ENCODE assay signal across 10 cellular contexts in the genomic region with DNA sequence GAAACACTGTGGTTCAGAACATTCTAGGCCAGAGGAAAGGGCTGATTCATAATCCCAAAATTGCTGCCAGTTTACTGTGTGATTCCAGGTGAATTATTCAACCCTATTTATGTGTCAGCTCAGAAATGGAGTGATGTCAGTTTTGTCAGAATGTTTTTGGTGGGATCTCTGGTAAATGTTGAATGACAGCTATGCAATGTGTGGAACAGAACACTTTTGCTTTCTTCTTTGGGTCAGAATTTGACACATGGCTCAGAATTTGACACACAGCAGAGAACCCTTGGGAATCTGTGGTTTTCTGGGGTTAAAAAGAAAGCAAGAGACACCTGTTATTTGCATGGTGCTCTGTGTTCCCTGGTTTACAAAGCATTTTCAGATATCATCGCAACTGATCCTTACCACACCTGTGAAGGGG. TPM values are rescaled to one million over a fixed set of nuclear protein-coding genes. Genes with fewer than 3 reads are reported as not detected.
DNase-seq lines count a peak whose midpoint lies in the region; ATAC-seq and TF ChIP-seq lines count a peak whose summit lies in the region.
"Had no signal": no experiment of that assay in that cellular context is flagged by ENCODE, and none has a peak within 500 bp of the region (broad histone marks: within the 10 kb centered on the region; RNA-seq: fewer than 3 reads in every experiment).

No MANE protein-coding gene starts in this region.

- H3K4me3 ChIP-seq in breast epithelium (no peak overlapping the region), choroid plexus epithelial cell (ENCODE audit: low read depth, low read length) (no peak overlapping the region)

- DNase-seq in breast epithelium (ENCODE audit: low spot score in 2 of 2) (no peak), MCF 10A (ENCODE audit: unreplicated experiment) (no peak), choroid plexus epithelial cell (ENCODE audit: low read depth) (peak; percentile 16), type B pancreatic cell (ENCODE audit: extremely low spot score, unreplicated experiment) (no peak), sciatic nerve (ENCODE audit: low spot score) (no peak), NCI-H1048 (lab: John Stamatoyannopoulos, UW) (no peak)
- DNase-seq in stimulated activated naive CD8-positive, alpha-beta T cell treated with anti-CD3 and anti-CD28 coated beads, Interleukin-15, Interleukin-2, amounts not matched to agents 100 U/mL and 50 U/mL, for 24 hours: no peak
- DNase-seq: activated CD4-positive, alpha-beta T cell treated with anti-CD3 and anti-CD28 coated beads for 48 hours; foreskin melanocyte had no signal

- TF ChIP-seq CTCF in breast epithelium (IDR thresholded peaks at IDR 0.05) (no peak), MCF 10A (IDR thresholded peaks at IDR 0.05; ENCODE audit: unreplicated experiment) (no peak), choroid plexus epithelial cell (conservative IDR thresholded peaks at IDR 0.05; ENCODE audit: low read depth, low read length) (no peak), type B pancreatic cell (conservative IDR thresholded peaks at IDR 0.05) (no peak)

- H3K27me3 Mint-ChIP-seq in MCF 10A (ENCODE audit: insufficient read depth, unreplicated experiment) (no peaks in the 10 kb centered on the region), type B pancreatic cell (no peaks in the 10 kb centered on the region)

- no peaks in the 10 kb centered on the region for H3K9me3 ChIP-seq in breast epithelium

- ATAC-seq in HG03432 (IDR thresholded peaks at IDR 0.05; ENCODE audit: unreplicated experiment) (peak; percentile 48), sciatic nerve (no peak)
- no peak for ATAC-seq in stimulated activated naive CD8-positive, alpha-beta T cell treated with anti-CD3 and anti-CD28 coated beads, Interleukin-15, Interleukin-2, amounts not matched to agents 100 U/mL and 50 U/mL, for 24 hours

- POLR2A ChIA-PET in MCF 10A (lab: Yijun Ruan, JAX): interaction anchor here (1.5 kb wide), 1 partner anchor 18 kb away, joined by 3 read pairs; no protein-coding TSS in a partner anchor

- TF ChIP-seq POLR2A in breast epithelium (IDR thresholded peaks at IDR 0.05): no peak

- intact Hi-C loops in breast epithelium (cut with DNase I; ENCODE audit: low total_unique reads): no loop called here
- intact Hi-C loops in MCF 10A (cut with micrococcal nuclease): no loop called here
- intact Hi-C loops in sciatic nerve (cut with DNase I): no loop called here

- no peak overlapping the region for H3K27ac Mint-ChIP-seq in MCF 10A (ENCODE audit: low read depth, unreplicated experiment)
- peak overlapping the region; percentile 85 for H3K27ac Mint-ChIP-seq in type B pancreatic cell

- H3K36me3 ChIP-seq in breast epithelium: no peaks in the 10 kb centered on the region

- H3K9me3 Mint-ChIP-seq in MCF 10A (ENCODE audit: unreplicated experiment) (no peaks in the 10 kb centered on the region), type B pancreatic cell (no peaks in the 10 kb centered on the region)

- peaks cover 19% of the 10 kb centered on the region for H3K36me3 Mint-ChIP-seq in MCF 10A (ENCODE audit: insufficient read depth, unreplicated experiment)
- H3K36me3 Mint-ChIP-seq in type B pancreatic cell: peaks cover 5% of the 10 kb centered on the region

- peaks cover 22% of the 10 kb centered on the region for H3K4me1 Mint-ChIP-seq in MCF 10A (ENCODE audit: insufficient read depth, unreplicated experiment)
- peaks cover 29% of the 10 kb centered on the region for H3K4me1 Mint-ChIP-seq in type B pancreatic cell (ENCODE audit: unreplicated experiment)

- CTCF ChIA-PET in MCF 10A (lab: Yijun Ruan, JAX): interaction anchor here (0.6 kb wide), 1 partner anchor 97 kb away, joined by 3 read pairs; no protein-coding TSS in a partner anchor

- H3K4me3 Mint-ChIP-seq in MCF 10A (ENCODE audit: unreplicated experiment) (no peak overlapping the region), type B pancreatic cell (peak overlapping the region; percentile 88)

- H3K4me1 ChIP-seq in breast epithelium: peaks cover 0 to 5% of the 10 kb centered on the region in 2 donors

- peak overlapping the region; percentile 93 to 97 for H3K27ac ChIP-seq in breast epithelium

- no TSS peak for BruUV-seq in MCF 10A (replicated peaks; lab: Mats Ljungman, UMichigan)

- H3K27me3 ChIP-seq in breast epithelium: no peaks in the 10 kb centered on the region

RNA-seq across cellular contexts. Expression of a gene that starts 1.6 kb away (rescaled TPM):
- total RNA-seq in breast epithelium: 10 to 100 TPM; 31.4 to 58.0 (median 49.2) TPM
- 41.4 and 43.8 TPM in 2 replicates for total RNA-seq in MCF 10A (2022)
- 49.4 and 59.7 TPM in 2 replicates for total RNA-seq in type B pancreatic cell (ENCODE audit: low replicate concordance)
- 59.6 TPM for total RNA-seq in sciatic nerve
